Comparison of ENCODE assay signal across 37 cellular contexts in the genomic region with DNA sequence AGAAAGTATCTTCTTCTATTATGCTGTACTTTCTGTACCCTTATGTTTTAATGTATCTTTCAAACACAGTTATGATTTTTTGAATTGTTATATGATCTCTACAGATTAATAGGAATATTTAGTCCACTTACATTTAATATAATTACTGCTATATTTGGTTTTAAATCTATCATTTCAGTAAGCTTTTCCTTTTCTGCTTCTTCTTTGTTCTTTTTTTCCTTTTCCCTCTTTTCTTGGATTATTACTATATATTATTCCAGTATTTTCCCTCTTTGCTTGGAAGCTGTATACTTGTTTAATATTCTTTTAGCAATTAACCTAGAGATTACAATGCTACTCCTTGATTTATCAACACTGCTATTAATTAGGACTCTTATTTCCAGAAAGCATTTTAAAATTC. TPM values are rescaled to one million over a fixed set of nuclear protein-coding genes. Genes with fewer than 3 reads are reported as not detected.
"Had no signal": no experiment of that assay in that cellular context is flagged by ENCODE, and none has a peak within 500 bp of the region (broad histone marks: within the 10 kb centered on the region; RNA-seq: fewer than 3 reads in every experiment).

No MANE protein-coding gene starts in this region.

- DNase-seq: Karpas-422, Kasumi-1, MG63, MM.1S, MV-4-11, NCI-H1048, NCI-H1092, NCI-H1092 treated with DMSO at 0.1 percent for 48 hours, NCI-H1105, NCI-H1105 treated with DMSO at 0.1 percent for 48 hours, NCI-H1417, NCI-H1417 treated with DMSO at 0.1 percent for 48 hours, NCI-H1436, NCI-H1436 treated with DMSO at 0.1 percent for 48 hours, NCI-H146, NCI-H1694, NCI-H1694 treated with DMSO at 0.1 percent for 48 hours, NCI-H187, NCI-H187 treated with DMSO at 0.1 percent for 48 hours, NCI-H1930, NCI-H2029, NCI-H2029 treated with DMSO at 0.1 percent for 48 hours, NCI-H2081, NCI-H2081 treated with DMSO at 0.1 percent for 48 hours, NCI-H2107, NCI-H2171, NCI-H2171 treated with DMSO at 0.1 percent for 48 hours, NCI-H2227 treated with DMSO at 0.1 percent for 48 hours, NCI-H345, NCI-H446, NCI-H446 treated with DMSO at 0.1 percent for 48 hours, NCI-H510A, NCI-H510A treated with DMSO at 0.1 percent for 48 hours had no signal

- H3K4me3 ChIP-seq: MG63 had no signal

- H3K36me3 ChIP-seq: MG63 had no signal

- H3K27me3 ChIP-seq: MG63 had no signal

- H3K9me3 ChIP-seq: MG63 had no signal

RNA-seq across cellular contexts. Expression of a gene that starts 13.5 kb away (rescaled TPM):
- total RNA-seq: LHCN-M2, M059J, MCF 10A, NCI-H460 had no signal
